ENCODE assay signal across 18 cellular contexts in the genomic region with DNA sequence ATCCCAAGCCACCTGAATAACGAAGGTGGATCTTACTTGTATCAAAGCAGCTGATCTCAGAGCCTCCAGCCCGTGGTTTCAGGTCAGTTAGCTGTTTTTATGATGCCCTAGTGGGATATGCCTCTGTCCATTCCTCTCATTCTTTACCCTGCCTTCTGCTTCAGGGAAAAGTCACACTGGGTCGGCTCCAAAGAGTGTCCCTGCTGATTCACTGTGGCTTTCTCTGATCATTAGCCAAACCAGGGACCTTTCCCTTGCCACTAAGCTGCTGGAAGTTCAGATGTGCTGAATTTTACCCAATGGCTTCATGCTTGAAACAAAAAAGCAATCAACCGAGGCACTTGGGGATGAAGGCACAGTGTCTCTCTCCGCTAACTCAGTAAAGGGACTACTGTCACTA.
"Had no signal": no experiment of that assay in that cellular context is flagged by ENCODE, and none has a peak within 500 bp of the region (broad histone marks: within the 10 kb centered on the region; RNA-seq: fewer than 3 reads in every experiment).

No MANE protein-coding gene starts in this region.

- ATAC-seq: activated T-helper 17 cell treated with anti-CD3 and anti-CD28 coated beads, Interleukin-2, amount 50 U/mL, for 72 hours; left colon; lower lobe of right lung; natural killer cell; right lobe of liver; upper lobe of right lung had no signal

- DNase-seq: activated CD4-positive, alpha-beta memory T cell treated with anti-CD3 and anti-CD28 coated beads for 36 hours; activated naive CD4-positive, alpha-beta T cell treated with Interleukin-2 at 50 U/mL for 16 hours; activated naive CD8-positive, alpha-beta T cell treated with anti-CD3 and anti-CD28 coated beads, Interleukin-2, amount 10 ng/mL, durations not matched to agents 7 days and 5 days; activated T-cell treated with anti-CD3 and anti-CD28 coated beads, Interleukin-2, amount 50 U/mL, for 1 hour; amygdala; effector CD8-positive, alpha-beta T cell; immature natural killer cell; left colon; lower lobe of right lung; natural killer cell; ovary; right lobe of liver; stimulated activated CD4-positive, alpha-beta T cell treated with anti-CD3 and anti-CD28 coated beads, Interleukin-4, amount 100 ng/mL, for 1 hour; testis; upper lobe of right lung had no signal

- H3K27ac ChIP-seq: esophagus muscularis mucosa, lower lobe of right lung, ovary, right lobe of liver, testis, upper lobe of right lung had no signal

- H3K9me3 ChIP-seq: esophagus muscularis mucosa, lower lobe of right lung, ovary, right lobe of liver, testis, upper lobe of right lung had no signal

- H3K4me3 ChIP-seq: esophagus muscularis mucosa, lower lobe of right lung, ovary, right lobe of liver, smooth muscle cell, testis, upper lobe of right lung had no signal

- H3K27me3 ChIP-seq: esophagus muscularis mucosa, ovary, right lobe of liver, testis, upper lobe of right lung had no signal

- H3K36me3 ChIP-seq: esophagus muscularis mucosa, lower lobe of right lung, ovary, right lobe of liver, upper lobe of right lung had no signal
